Comparison of ENCODE assay signal across 28 cellular contexts in the genomic region with DNA sequence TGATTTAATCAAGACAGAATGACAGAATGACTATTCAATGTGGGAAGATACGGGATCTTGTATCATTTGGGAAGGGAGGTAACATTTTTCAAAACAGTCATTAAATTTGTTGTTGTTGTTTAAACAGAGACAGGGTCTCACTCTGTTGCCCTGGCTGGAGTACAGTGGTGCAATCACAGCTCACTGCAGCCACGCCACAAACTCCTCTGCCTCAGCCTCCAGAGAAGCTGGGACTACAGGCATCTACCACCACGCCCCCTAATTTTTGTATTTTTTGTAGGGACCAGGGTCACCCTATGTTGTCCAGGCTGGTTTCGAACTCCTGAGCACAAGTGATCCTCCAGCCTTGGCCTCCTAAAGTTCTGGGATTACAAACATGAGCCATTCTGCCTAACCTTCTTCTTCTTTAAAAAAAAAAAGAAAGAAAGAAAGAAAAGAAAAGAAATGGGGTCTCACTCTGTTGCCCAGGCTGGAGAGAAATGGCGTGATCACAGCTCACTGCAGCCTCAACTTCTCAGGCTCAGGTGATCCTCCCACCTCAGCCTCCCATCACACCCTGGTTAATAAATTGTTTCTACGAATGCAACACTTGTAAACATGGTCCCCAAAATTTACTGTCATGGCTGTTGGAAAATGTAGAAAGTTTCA. TPM values are rescaled to one million over a fixed set of nuclear protein-coding genes. Genes with fewer than 3 reads are reported as not detected.
DNase-seq lines count a peak whose midpoint lies in the region; ATAC-seq, FAIRE-seq and TF ChIP-seq lines count a peak whose summit lies in the region.
"Had no signal": no experiment of that assay in that cellular context is flagged by ENCODE, and none has a peak within 500 bp of the region (broad histone marks: within the 10 kb centered on the region; RNA-seq: fewer than 3 reads in every experiment).

No MANE protein-coding gene starts in this region.

- H3K4me1 Mint-ChIP-seq in activated CD8-positive, alpha-beta memory T cell treated with anti-CD3 and anti-CD28 coated beads, Interleukin-2, amount 10 ng/mL, durations not matched to agents 7 days and 5 days: peaks cover 28% of the 10 kb centered on the region

- no peak for TF ChIP-seq CTCF in keratinocyte (optimal IDR thresholded peaks at IDR 0.05 in 1 of 3, IDR thresholded peaks at IDR 0.05 in 1 of 3, conservative IDR thresholded peaks at IDR 0.05 in 1 of 3; ENCODE audit: extremely low read depth in 1 of 3, insufficient read depth in 2 of 3, low read length in 3 of 3)
- TF ChIP-seq CTCF in smooth muscle cell (IDR thresholded peaks at IDR 0.05; ENCODE audit: borderline replicate concordance, insufficient read depth, poor library complexity, severe bottlenecking): no peak

- no peak for DNase-seq in activated CD8-positive, alpha-beta memory T cell treated with anti-CD3 and anti-CD28 coated beads, Interleukin-2, amount 10 ng/mL, durations not matched to agents 7 days and 5 days
- DNase-seq in activated CD8-positive, alpha-beta memory T cell treated with anti-CD3 and anti-CD28 coated beads for 24 hours: no peak
- DNase-seq in SK-N-MC (ENCODE audit: low read depth, low spot score) (no peak), keratinocyte (ENCODE audit: low read depth, low spot score) (no peak), smooth muscle cell (lab: John Stamatoyannopoulos, UW; ENCODE audit: unreplicated experiment) (no peak)
- DNase-seq in stimulated activated CD4-positive, alpha-beta T cell treated with anti-CD3 and anti-CD28 coated beads, Interleukin-4, amount 100 ng/mL, for 24 hours: no peak
- DNase-seq: activated CD4-positive, alpha-beta T cell treated with anti-CD3 and anti-CD28 coated beads, Interleukin-2, amount 10 ng/mL, durations not matched to agents 24 days and 14 days; activated naive CD4-positive, alpha-beta T cell treated with anti-CD3 and anti-CD28 coated beads, Interleukin-2, amount 50 U/mL, for 16 hours; CD4-positive, alpha-beta T cell; GOT3; hypothalamus; midbrain; naive thymus-derived CD4-positive, alpha-beta T cell; NCI-H1105 treated with DMSO at 0.1 percent for 48 hours; NCI-H2029; NCI-H524 treated with DMSO at 0.1 percent for 48 hours; occipital lobe; SHP77; stimulated activated CD4-positive, alpha-beta T cell treated with anti-CD3 and anti-CD28 coated beads, Interleukin-12 subunit alpha, Interleukin-12 subunit beta, amount 100 ng/mL, for 4 hours; stimulated activated CD4-positive, alpha-beta T cell treated with anti-CD3 and anti-CD28 coated beads, Interleukin-4, amount 100 ng/mL, for 4 hours; SW 1271; T1000; WERI-Rb-1 had no signal

- H3K36me3 ChIP-seq in SK-N-MC (ENCODE audit: insufficient read depth, low read length) (peaks cover 81% of the 10 kb centered on the region), keratinocyte (ENCODE audit: control insufficient read depth in 2 of 2, extremely low read depth in 1 of 2, insufficient read depth in 2 of 2, low read length in 2 of 2) (peaks cover 31 to 51% of the 10 kb centered on the region in 2 experiments), smooth muscle cell (ENCODE audit: low read depth) (no peaks in the 10 kb centered on the region)

- CTCF ChIA-PET in activated CD8-positive, alpha-beta memory T cell treated with anti-CD3 and anti-CD28 coated beads, Interleukin-2, amount 10 ng/mL, durations not matched to agents 7 days and 5 days (lab: Charles Lee): interaction anchor here (0.9 to 1.1 kb wide), 3 partner anchors 11 to 156 kb away, joined by 3 to 5 read pairs (median 3); no protein-coding TSS in a partner anchor

- H3K4me3 Mint-ChIP-seq in activated CD8-positive, alpha-beta memory T cell treated with anti-CD3 and anti-CD28 coated beads, Interleukin-2, amount 10 ng/mL, durations not matched to agents 7 days and 5 days: no peak overlapping the region
- H3K4me3 Mint-ChIP-seq: activated CD4-positive, alpha-beta T cell treated with anti-CD3 and anti-CD28 coated beads, Interleukin-2, amount 10 ng/mL, durations not matched to agents 24 days and 14 days; CD4-positive, alpha-beta T cell; IgD-negative memory B cell; naive thymus-derived CD4-positive, alpha-beta T cell; stimulated activated memory B cell treated with anti-CD40 and anti-IgM and Interleukin-4, amounts not matched to agents 10 μg/mL and 1 μg/mL and 100 μg/mL, for 72 hours had no signal

- H3K27ac Mint-ChIP-seq in activated CD8-positive, alpha-beta memory T cell treated with anti-CD3 and anti-CD28 coated beads, Interleukin-2, amount 10 ng/mL, durations not matched to agents 7 days and 5 days: peak overlapping the region; percentile 35
- H3K27ac Mint-ChIP-seq: activated CD4-positive, alpha-beta T cell treated with anti-CD3 and anti-CD28 coated beads, Interleukin-2, amount 10 ng/mL, durations not matched to agents 24 days and 14 days; CD4-positive, alpha-beta T cell; IgD-negative memory B cell; stimulated activated memory B cell treated with anti-CD40 and anti-IgM and Interleukin-4, amounts not matched to agents 10 μg/mL and 1 μg/mL and 100 μg/mL, for 72 hours had no signal

- no peak for ATAC-seq in activated CD8-positive, alpha-beta memory T cell treated with anti-CD3 and anti-CD28 coated beads, Interleukin-2, amount 10 ng/mL, durations not matched to agents 7 days and 5 days
- no peak for ATAC-seq in HG03469 (IDR thresholded peaks at IDR 0.05; ENCODE audit: unreplicated experiment)
- ATAC-seq in GM18498 (IDR thresholded peaks at IDR 0.05; ENCODE audit: unreplicated experiment): no peak
- ATAC-seq: stimulated activated memory B cell treated with anti-CD40 and anti-IgM and Interleukin-4, amounts not matched to agents 10 μg/mL and 1 μg/mL and 100 μg/mL, for 72 hours had no signal

- H4K20me1 ChIP-seq in keratinocyte (ENCODE audit: control insufficient read depth, extremely low read depth, insufficient read depth, low read length): peaks cover 74% of the 10 kb centered on the region
- peaks cover 100% of the 10 kb centered on the region for H4K20me1 ChIP-seq in smooth muscle cell (ENCODE audit: low read depth)

- H3F3A ChIP-seq in smooth muscle cell (ENCODE audit: low read depth): peaks cover 5% of the 10 kb centered on the region

- H3K27me3 Mint-ChIP-seq in activated CD8-positive, alpha-beta memory T cell treated with anti-CD3 and anti-CD28 coated beads, Interleukin-2, amount 10 ng/mL, durations not matched to agents 7 days and 5 days: no peaks in the 10 kb centered on the region
- H3K27me3 Mint-ChIP-seq: activated CD4-positive, alpha-beta T cell treated with anti-CD3 and anti-CD28 coated beads, Interleukin-2, amount 10 ng/mL, durations not matched to agents 24 days and 14 days; CD4-positive, alpha-beta T cell; IgD-negative memory B cell; naive thymus-derived CD4-positive, alpha-beta T cell; stimulated activated memory B cell treated with anti-CD40 and anti-IgM and Interleukin-4, amounts not matched to agents 10 μg/mL and 1 μg/mL and 100 μg/mL, for 72 hours had no signal

- H2AFZ ChIP-seq in keratinocyte (ENCODE audit: control insufficient read depth, low read length) (no peak overlapping the region), smooth muscle cell (ENCODE audit: low read depth) (no peak overlapping the region)

- H3K27ac ChIP-seq in SK-N-MC (peak overlapping the region; percentile 26; the same call in 1 of the 2 replicates), keratinocyte (ENCODE audit: control insufficient read depth, insufficient read depth, low read length) (no peak overlapping the region), smooth muscle cell (ENCODE audit: low read depth) (peak overlapping the region; percentile 23)
- H3K27ac ChIP-seq: WERI-Rb-1 had no signal

- no peaks in the 10 kb centered on the region for H3K27me3 ChIP-seq in keratinocyte (ENCODE audit: control insufficient read depth, extremely low read depth, insufficient read depth, low read length)
- no peaks in the 10 kb centered on the region for H3K27me3 ChIP-seq in smooth muscle cell (ENCODE audit: low read depth)

- no peak overlapping the region for H3K4me3 ChIP-seq in SK-N-MC
- no peak overlapping the region for H3K4me3 ChIP-seq in keratinocyte (ENCODE audit: control insufficient read depth in 2 of 3, extremely low read depth in 1 of 3, insufficient read depth in 2 of 3, low read depth in 1 of 3, low read length in 3 of 3)
- H3K4me3 ChIP-seq in smooth muscle cell: no peak overlapping the region

- H3K9me3 ChIP-seq in SK-N-MC (ENCODE audit: low read depth, low read length) (no peaks in the 10 kb centered on the region), keratinocyte (ENCODE audit: control insufficient read depth, low read depth, low read length) (no peaks in the 10 kb centered on the region), smooth muscle cell (replicated peaks; ENCODE audit: low read depth) (no peaks in the 10 kb centered on the region)

- H3K9ac ChIP-seq in SK-N-MC (ENCODE audit: insufficient read length) (no peak overlapping the region), keratinocyte (ENCODE audit: control insufficient read depth, extremely low read depth, insufficient read depth, low read length) (no peak overlapping the region), smooth muscle cell (ENCODE audit: low read depth) (no peak overlapping the region)

- no peaks in the 10 kb centered on the region for H3K9me3 Mint-ChIP-seq in activated CD8-positive, alpha-beta memory T cell treated with anti-CD3 and anti-CD28 coated beads, Interleukin-2, amount 10 ng/mL, durations not matched to agents 7 days and 5 days (ENCODE audit: low read depth)
- H3K9me3 Mint-ChIP-seq: activated CD4-positive, alpha-beta T cell treated with anti-CD3 and anti-CD28 coated beads, Interleukin-2, amount 10 ng/mL, durations not matched to agents 24 days and 14 days; CD4-positive, alpha-beta T cell; IgD-negative memory B cell; stimulated activated memory B cell treated with anti-CD40 and anti-IgM and Interleukin-4, amounts not matched to agents 10 μg/mL and 1 μg/mL and 100 μg/mL, for 72 hours had no signal

- no peak for FAIRE-seq in keratinocyte (lab: Jason Lieb, UNC)
- FAIRE-seq: frontal cortex had no signal

- H3K4me2 ChIP-seq in keratinocyte (ENCODE audit: control insufficient read depth, extremely low read depth, insufficient read depth, low read depth, low read length): peak overlapping the region; percentile 51
- no peak overlapping the region for H3K4me2 ChIP-seq in smooth muscle cell

- H3K9me1 ChIP-seq in keratinocyte (ENCODE audit: control insufficient read depth, extremely low read depth, insufficient read depth, low read length): peaks cover 11% of the 10 kb centered on the region

- H3K4me1 ChIP-seq in keratinocyte (ENCODE audit: control insufficient read depth, extremely low read depth, insufficient read depth, low read length) (peaks cover 33% of the 10 kb centered on the region), smooth muscle cell (ENCODE audit: low read depth) (no peaks in the 10 kb centered on the region)

- WGBS in smooth muscle cell (ENCODE audit: low lambda C conversion rate): 95% methylated on average over 6 of the region's 6 CpGs

- peaks cover 97% of the 10 kb centered on the region for H3K79me2 ChIP-seq in keratinocyte (ENCODE audit: control insufficient read depth, insufficient read depth, low read length)
- H3K79me2 ChIP-seq in smooth muscle cell (ENCODE audit: low read depth): peaks cover 100% of the 10 kb centered on the region

- dilution Hi-C loops in keratinocyte (cut with MboI; ENCODE audit: extremely low pct_ligation_motif_present, low sequenced_read_pairs): no loop called here

- H3K36me3 Mint-ChIP-seq in activated CD8-positive, alpha-beta memory T cell treated with anti-CD3 and anti-CD28 coated beads, Interleukin-2, amount 10 ng/mL, durations not matched to agents 7 days and 5 days: peaks cover 26% of the 10 kb centered on the region

RNA-seq across cellular contexts. Expression of a gene that starts 24.3 kb away (rescaled TPM):
- total RNA-seq in activated CD8-positive, alpha-beta memory T cell treated with anti-CD3 and anti-CD28 coated beads, Interleukin-2, amount 10 ng/mL, durations not matched to agents 7 days and 5 days: 100 to 1,000 TPM in 1 of 2 experiments, 10 to 100 TPM in 1; 80.8 to 115 TPM
- polyA plus RNA-seq in keratinocyte (88.1 to 130 TPM (median 116 TPM) in 3 replicates), smooth muscle cell (17.6 and 21.1 TPM in 2 replicates)
- 55.4 TPM for polyA plus RNA-seq in keratinocyte (2011; ENCODE audit: low read depth)
- 122 and 131 TPM in 2 replicates for polyA plus RNA-seq in keratinocyte (2011; cell fraction: cytosol; rRNA removed)
- 139 and 153 TPM in 2 replicates for polyA plus RNA-seq in keratinocyte (2011; cell fraction: nucleus; rRNA removed)
- polyA plus RNA-seq in keratinocyte (2012; ENCODE audit: low replicate concordance): 142 and 228 TPM in 2 replicates
- 96.6 to 165 TPM (median 132 TPM) in 3 replicates for polyA minus RNA-seq in keratinocyte
- polyA minus RNA-seq in keratinocyte (2011; cell fraction: cytosol; rRNA and poly(A)+ RNA removed): 173 TPM
- 96.8 and 151 TPM in 2 replicates for polyA minus RNA-seq in keratinocyte (2011; cell fraction: nucleus; rRNA and poly(A)+ RNA removed)
- 132 and 142 TPM in 2 replicates for total RNA-seq in smooth muscle cell

RNA-seq across cellular contexts. Expression of a gene that starts 32.0 kb away (rescaled TPM):
- total RNA-seq in activated CD8-positive, alpha-beta memory T cell treated with anti-CD3 and anti-CD28 coated beads, Interleukin-2, amount 10 ng/mL, durations not matched to agents 7 days and 5 days: 10 to 100 TPM; 36.5 to 62.9 TPM
- polyA plus RNA-seq in keratinocyte (460 to 1,644 TPM (median 478 TPM) in 3 replicates), smooth muscle cell (1,842 and 2,006 TPM in 2 replicates)
- 1,835 TPM for polyA plus RNA-seq in keratinocyte (2011; ENCODE audit: low read depth)
- 1,014 and 2,934 TPM in 2 replicates for polyA plus RNA-seq in keratinocyte (2011; cell fraction: cytosol; rRNA removed)
- polyA plus RNA-seq in keratinocyte (2011; cell fraction: nucleus; rRNA removed): 815 and 1,237 TPM in 2 replicates
- polyA plus RNA-seq in keratinocyte (2012; ENCODE audit: low replicate concordance): 1,130 and 7,717 TPM in 2 replicates
- polyA minus RNA-seq in keratinocyte: 147 to 577 TPM (median 569 TPM) in 3 replicates
- polyA minus RNA-seq in keratinocyte (2011; cell fraction: cytosol; rRNA and poly(A)+ RNA removed): 2,222 TPM
- 585 and 748 TPM in 2 replicates for polyA minus RNA-seq in keratinocyte (2011; cell fraction: nucleus; rRNA and poly(A)+ RNA removed)
- 374 and 484 TPM in 2 replicates for total RNA-seq in smooth muscle cell
